In the genomic region with DNA sequence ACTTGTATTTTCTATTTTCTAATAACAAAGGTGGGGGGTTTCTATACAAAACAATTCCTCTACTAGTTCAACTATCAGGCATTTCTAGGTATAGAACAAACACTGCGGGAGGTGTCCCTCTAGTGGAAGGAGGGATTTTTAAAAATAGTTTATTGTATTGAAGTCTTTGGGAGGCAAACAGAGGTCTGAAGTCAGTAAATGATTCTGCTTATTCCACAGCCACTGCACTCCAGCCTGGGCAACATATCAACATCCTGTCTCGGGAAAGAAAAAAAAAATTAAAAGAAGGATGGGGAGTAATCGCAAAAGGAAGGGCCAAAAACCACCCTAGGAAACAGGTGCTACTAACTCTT, we compare ENCODE assay signal across 8 cellular contexts. TPM values are rescaled to one million over a fixed set of nuclear protein-coding genes. Genes with fewer than 3 reads are reported as not detected.
DNase-seq lines count a peak whose midpoint lies in the region; ATAC-seq and TF ChIP-seq lines count a peak whose summit lies in the region.

No MANE protein-coding gene starts in this region.

- no peak for TF ChIP-seq CTCF in MM.1S (IDR thresholded peaks at IDR 0.05; ENCODE audit: low read length)

- H3F3A ChIP-seq in MM.1S (ENCODE audit: insufficient read depth, low read length), result 0 out of 2 replicates have a peak, but pooled peaks cover 3% of the 10 kb centered on the region

- H3K9ac ChIP-seq in MM.1S (ENCODE audit: low read length), result peak overlapping the region; percentile 93; the same call in 1 of the 2 replicates

- no peaks in the 10 kb centered on the region for H3K27me3 ChIP-seq in MM.1S (replicated peaks; ENCODE audit: insufficient read depth, low read length)

- DNase-seq in DMS79 treated with DMSO at 0.1 percent for 48 hours (lab: John Stamatoyannopoulos, UW) (peak; percentile 73), MM.1S (peak; percentile 66), SW480 (ENCODE audit: low spot score) (peak; percentile 83), epidermal melanocyte (ENCODE audit: insufficient read length, low spot score) (peak; percentile 47), myocyte (ENCODE audit: low read depth) (peak; percentile 54), GF-D8 (lab: John Stamatoyannopoulos, UW) (no peak)

- H3K4me3 ChIP-seq in MM.1S (ENCODE audit: low read length), result peak overlapping the region; percentile 43

- no peaks in the 10 kb centered on the region for H3K36me3 ChIP-seq in MM.1S (replicated peaks; ENCODE audit: insufficient read depth, low read length)

- H3K9me3 ChIP-seq in MM.1S (replicated peaks; ENCODE audit: insufficient read depth, low read length), result no peaks in the 10 kb centered on the region

- H3K79me2 ChIP-seq in MM.1S (ENCODE audit: low read length), result peaks cover 14% of the 10 kb centered on the region; the same call in 1 of the 2 replicates

- peak overlapping the region; percentile 70 for H3K4me2 ChIP-seq in MM.1S (ENCODE audit: low read depth, low read length)

- H3K27ac ChIP-seq in MM.1S (ENCODE audit: low read length), result peak overlapping the region; percentile 5; the same call in 1 of the 2 replicates

- H4K20me1 ChIP-seq in MM.1S (ENCODE audit: insufficient read depth, low read length), result no peaks in the 10 kb centered on the region

- H3K9me2 ChIP-seq in MM.1S (replicated peaks; ENCODE audit: insufficient read depth, low read length), result no peaks in the 10 kb centered on the region

- H2AFZ ChIP-seq in MM.1S (ENCODE audit: low read length), result peak overlapping the region; percentile 76

- peaks cover 3% of the 10 kb centered on the region; the same call in 1 of the 2 replicates for H3K4me1 ChIP-seq in MM.1S (ENCODE audit: low read length)

- ATAC-seq in GM21381 (IDR thresholded peaks at IDR 0.05; ENCODE audit: unreplicated experiment), result no peak
- no peak for ATAC-seq in GM21528 (IDR thresholded peaks at IDR 0.05; ENCODE audit: low FRiP score, unreplicated experiment)

RNA-seq across cellular contexts. Expression of gene ERCC4, which starts 0.6 kb away (rescaled TPM):
- 11.4 and 13.7 TPM in 2 replicates for total RNA-seq in myocyte
- polyA plus RNA-seq in myocyte (2012), result 4.3 TPM
